ENCODE assay signal across 22 cellular contexts in genomic region chr3:65618599-65618998, GRCh38.
DNase-seq lines count a peak whose midpoint lies in the region; ATAC-seq, FAIRE-seq and TF ChIP-seq lines count a peak whose summit lies in the region.
"Had no signal": no experiment of that assay in that cellular context is flagged by ENCODE, and none has a peak within 500 bp of the region (broad histone marks: within the 10 kb centered on the region; RNA-seq: fewer than 3 reads in every experiment).

No MANE protein-coding gene starts in this region.

- peaks cover 6% of the 10 kb centered on the region for H3K36me3 Mint-ChIP-seq in Caco-2 (ENCODE audit: insufficient read depth, unreplicated experiment)
- H3K36me3 Mint-ChIP-seq: CD8-positive, alpha-beta T cell had no signal

- no peak overlapping the region for H2AK5ac ChIP-seq in mesenchymal stem cell (ENCODE audit: low read length, severe bottlenecking)

- no peak overlapping the region for H2BK120ac ChIP-seq in mesenchymal stem cell (ENCODE audit: low read depth, low read length)

- H2BK15ac ChIP-seq in mesenchymal stem cell (ENCODE audit: low read depth, poor library complexity, severe bottlenecking): no peak overlapping the region

- dilution Hi-C loops in endothelial cell of umbilical vein (cut with MboI; ENCODE audit: extremely low pct_ligation_motif_present, low sequenced_read_pairs): no loop called here

- H3K4me1 ChIP-seq in Caco-2 (peaks cover 14% of the 10 kb centered on the region), K562 (replicated peaks in 1 of 2; ENCODE audit: control insufficient read depth in 2 of 2, insufficient read depth in 2 of 2, low read length in 2 of 2) (peaks cover 4 to 40% of the 10 kb centered on the region in 2 experiments; a peak in 3 of 5 replicates), endothelial cell of umbilical vein (ENCODE audit: control insufficient read depth, extremely low read depth, insufficient read depth, low read length) (peaks cover 12% of the 10 kb centered on the region), mesenchymal stem cell (ENCODE audit: control insufficient read depth, insufficient read depth, low read depth, low read length) (no peaks in the 10 kb centered on the region)
- H3K4me1 ChIP-seq: A549 had no signal

- CTCF ChIA-PET in Caco-2 (lab: Charles Lee) (no interaction called here), K562 (lab: Yijun Ruan, JAX; ENCODE audit: low intra/inter-chr PET ratio) (no interaction called here), endothelial cell of umbilical vein (lab: Charles Lee) (no interaction called here)

- POLR2A ChIA-PET in Caco-2 (lab: Charles Lee) (no interaction called here), K562 (lab: Yijun Ruan, JAX) (no interaction called here), endothelial cell of umbilical vein (lab: Charles Lee) (interaction anchor here (0.6 kb wide), 1 partner anchor 14 kb away, joined by 3 read pairs; no protein-coding TSS in a partner anchor)

- ATAC-seq in K562: no peak
- ATAC-seq: A549; CD8-positive, alpha-beta T cell had no signal

- H2AFZ ChIP-seq in K562 (ENCODE audit: low read depth, low read length) (peak overlapping the region; percentile 88), endothelial cell of umbilical vein (ENCODE audit: low read depth, low read length) (no peak overlapping the region), mesenchymal stem cell (ENCODE audit: low read depth, low read length) (no peak overlapping the region)

- DNase-seq in Caco-2 (no peak), K562 (ENCODE audit: extremely low read depth in 1 of 4, low spot score in 3 of 4) (no peak), endothelial cell of umbilical vein (ENCODE audit: low read depth, low spot score) (no peak), mesenchymal stem cell (no peak), GF-D8 (lab: John Stamatoyannopoulos, UW) (no peak)
- DNase-seq: AML-193; CD4-positive, alpha-beta T cell; CD8-positive, alpha-beta T cell; DMS 273 treated with DMSO at 0.1 percent for 48 hours; DMS153; DMS53; DMS79; DND-41; EL; GDM1 had no signal

- no peak overlapping the region for H3K4ac ChIP-seq in mesenchymal stem cell (ENCODE audit: low read depth in 1 of 2, low read length in 2 of 2)

- H2BK5ac ChIP-seq in mesenchymal stem cell (ENCODE audit: low read depth, low read length, poor library complexity, severe bottlenecking): no peak overlapping the region

- H3K79me2 ChIP-seq in K562 (ENCODE audit: control insufficient read depth, insufficient read depth, low read length) (no peaks in the 10 kb centered on the region), endothelial cell of umbilical vein (ENCODE audit: control insufficient read depth, insufficient read depth, low read length) (no peaks in the 10 kb centered on the region)

- H3K9ac ChIP-seq in K562 (ENCODE audit: insufficient read depth in 1 of 2, low read depth in 2 of 2, low read length in 2 of 2): no peak overlapping the region
- H3K9ac ChIP-seq in endothelial cell of umbilical vein (replicated peaks; ENCODE audit: extremely low read depth, insufficient read depth, low read length): no peak overlapping the region
- H3K9ac ChIP-seq in mesenchymal stem cell (ENCODE audit: low read length): no peak overlapping the region
- H3K9ac ChIP-seq: BLaER1 treated with 17β-estradiol and CSF1 and Interleukin-3, amounts not matched to agents 10 nM and 100 nM had no signal

- H3K27me3 Mint-ChIP-seq in Caco-2 (ENCODE audit: insufficient read depth, unreplicated experiment): no peaks in the 10 kb centered on the region
- H3K27me3 Mint-ChIP-seq: B cell; CD4-positive, alpha-beta T cell had no signal

- 0% methylated on average over 1 of the region's 1 CpG for WGBS in K562 (ENCODE audit: insufficient coverage, low coverage, missing lambda C conversion rate)
- no CpG with 5 or more reads among the region's 1 CpG for WGBS in mesenchymal stem cell

- no peaks in the 10 kb centered on the region for H3K27me3 ChIP-seq in Caco-2 (replicated peaks; ENCODE audit: control insufficient read depth, insufficient read depth, low read length)
- H3K27me3 ChIP-seq in K562 (ENCODE audit: control insufficient read depth in 2 of 2, insufficient read depth in 2 of 2, low read length in 2 of 2): no peaks in the 10 kb centered on the region
- no peaks in the 10 kb centered on the region for H3K27me3 ChIP-seq in endothelial cell of umbilical vein (ENCODE audit: control insufficient read depth in 2 of 2, insufficient read depth in 2 of 2, low read length in 2 of 2)
- no peaks in the 10 kb centered on the region for H3K27me3 ChIP-seq in mesenchymal stem cell (ENCODE audit: control insufficient read depth in 1 of 2, insufficient read depth in 1 of 2, low read length in 2 of 2)
- H3K27me3 ChIP-seq: BLaER1 treated with 17β-estradiol and CSF1 and Interleukin-3, amounts not matched to agents 10 nM and 100 nM had no signal

- H3K27ac Mint-ChIP-seq in Caco-2 (ENCODE audit: unreplicated experiment): no peak overlapping the region
- H3K27ac Mint-ChIP-seq: B cell; CD4-positive, alpha-beta T cell; CD8-positive, alpha-beta T cell had no signal

- no peaks in the 10 kb centered on the region for H3K9me3 Mint-ChIP-seq in Caco-2 (ENCODE audit: unreplicated experiment)
- H3K9me3 Mint-ChIP-seq: CD8-positive, alpha-beta T cell had no signal

- H3K9me1 ChIP-seq in K562 (ENCODE audit: control insufficient read depth, insufficient read depth, low read length) (no peaks in the 10 kb centered on the region), endothelial cell of umbilical vein (replicated peaks; ENCODE audit: control insufficient read depth, extremely low read depth, insufficient read depth, low read length) (no peaks in the 10 kb centered on the region)

- H3K4me1 Mint-ChIP-seq in Caco-2 (ENCODE audit: low read depth, unreplicated experiment): peaks cover 29% of the 10 kb centered on the region
- H3K4me1 Mint-ChIP-seq: B cell had no signal

- H3K18ac ChIP-seq in mesenchymal stem cell (ENCODE audit: low read depth in 1 of 2, low read length in 2 of 2): no peak overlapping the region

- in situ Hi-C loops in K562 (cut with MboI): no loop called here

- no peaks in the 10 kb centered on the region for H3K9me3 ChIP-seq in Caco-2
- no peaks in the 10 kb centered on the region; the same call in 1 of the 2 replicates for H3K9me3 ChIP-seq in K562 (replicated peaks; ENCODE audit: control insufficient read depth, insufficient read depth, low read depth, low read length)
- no peaks in the 10 kb centered on the region for H3K9me3 ChIP-seq in endothelial cell of umbilical vein (replicated peaks; ENCODE audit: control insufficient read depth, insufficient read depth, low read length)
- H3K9me3 ChIP-seq in mesenchymal stem cell (ENCODE audit: control insufficient read depth, low read length): no peaks in the 10 kb centered on the region
- H3K9me3 ChIP-seq: A549 had no signal

- TF ChIP-seq CTCF in Caco-2 (IDR thresholded peaks at IDR 0.05; ENCODE audit: insufficient read depth in 1 of 2, low read depth in 1 of 2, low read length in 1 of 2, severe bottlenecking in 1 of 2, unreplicated experiment in 1 of 2): no peak
- no peak for TF ChIP-seq CTCF in K562 (IDR thresholded peaks at IDR 0.05 in 2 of 3, conservative IDR thresholded peaks at IDR 0.05 in 1 of 3; ENCODE audit: insufficient read depth in 2 of 3, low read depth in 1 of 3, low read length in 3 of 3)
- TF ChIP-seq CTCF in endothelial cell of umbilical vein (IDR thresholded peaks at IDR 0.05; ENCODE audit: extremely low read depth in 1 of 2, insufficient read depth in 1 of 2, low read depth in 1 of 2, low read length in 2 of 2): no peak

- TF ChIP-seq EP300 in K562 (IDR thresholded peaks at IDR 0.05; ENCODE audit: low read length): no peak

- no peak for TF ChIP-seq POLR2A in K562 (conservative IDR thresholded peaks at IDR 0.05)
- no peak for TF ChIP-seq POLR2A in endothelial cell of umbilical vein (IDR thresholded peaks at IDR 0.05; ENCODE audit: low read depth, low read length)

- no peak for TF ChIP-seq RAD21 in K562 (CRISPR knock-in tag; conservative IDR thresholded peaks at IDR 0.05 in 1 of 2, IDR thresholded peaks at IDR 0.05 in 1 of 2)

- intact Hi-C loops in Caco-2 (cut with micrococcal nuclease; ENCODE audit: unreplicated experiment): no loop called here
- intact Hi-C loops in K562 (cut with micrococcal nuclease): no loop called here
- intact Hi-C loops in endothelial cell of umbilical vein (cut with micrococcal nuclease): no loop called here

- FAIRE-seq in K562 (lab: Jason Lieb, UNC): no peak
- FAIRE-seq in endothelial cell of umbilical vein (lab: Jason Lieb, UNC): no peak
- FAIRE-seq: A549, GM12891, GM19239 had no signal

- H3K4me3 Mint-ChIP-seq in Caco-2 (ENCODE audit: unreplicated experiment): no peak overlapping the region
- H3K4me3 Mint-ChIP-seq: B cell; CD4-positive, alpha-beta T cell; CD8-positive, alpha-beta T cell had no signal

- BruUV-seq in Caco-2 (replicated peaks; lab: Mats Ljungman, UMichigan): TSS peak; percentile 8
- BruUV-seq in K562 (replicated peaks; lab: Mats Ljungman, UMichigan): no TSS peak
- BruUV-seq in endothelial cell of umbilical vein (replicated peaks; lab: Mats Ljungman, UMichigan): no TSS peak

- no peak overlapping the region for H2BK12ac ChIP-seq in mesenchymal stem cell (ENCODE audit: low read length in 2 of 2)

- peaks cover 2% of the 10 kb centered on the region for H3K79me1 ChIP-seq in mesenchymal stem cell (replicated peaks; ENCODE audit: low read length, poor library complexity, severe bottlenecking)

- H3K27ac ChIP-seq in K562 (ENCODE audit: extremely low read depth, low read depth, low read length) (peak overlapping the region; percentile 28; the same call in 1 of the 3 replicates), endothelial cell of umbilical vein (ENCODE audit: insufficient read depth, low read depth, low read length) (no peak overlapping the region), mesenchymal stem cell (ENCODE audit: low read length, poor library complexity, severe bottlenecking) (no peak overlapping the region)
- H3K27ac ChIP-seq: 22Rv1; A549; BLaER1 treated with 17β-estradiol and CSF1 and Interleukin-3, amounts not matched to agents 10 nM and 100 nM; C4-2B had no signal

- H3K36me3 ChIP-seq in Caco-2 (ENCODE audit: control insufficient read depth, insufficient read depth, low read length) (no peaks in the 10 kb centered on the region; the same call in 1 of the 2 replicates), K562 (ENCODE audit: control insufficient read depth, insufficient read depth, low read length) (no peaks in the 10 kb centered on the region), endothelial cell of umbilical vein (ENCODE audit: control insufficient read depth in 2 of 2, extremely low read depth in 1 of 2, insufficient read depth in 2 of 2, low read length in 2 of 2) (peaks cover 0 to 4% of the 10 kb centered on the region in 2 experiments), mesenchymal stem cell (ENCODE audit: control insufficient read depth in 1 of 2, insufficient read depth in 2 of 2, low read depth in 1 of 2, low read length in 2 of 2) (peaks cover 0 to 5% of the 10 kb centered on the region in 2 experiments)

- H3K23ac ChIP-seq in mesenchymal stem cell (ENCODE audit: low read length in 2 of 2): no peak overlapping the region

- no peaks in the 10 kb centered on the region for H4K20me1 ChIP-seq in K562 (replicated peaks; ENCODE audit: control insufficient read depth, insufficient read depth, low read length)
- no peaks in the 10 kb centered on the region for H4K20me1 ChIP-seq in endothelial cell of umbilical vein (replicated peaks; ENCODE audit: control insufficient read depth, extremely low read depth, insufficient read depth, low read length)
- H4K20me1 ChIP-seq: BLaER1 treated with 17β-estradiol and CSF1 and Interleukin-3, amounts not matched to agents 10 nM and 100 nM had no signal

- no peak overlapping the region for H4K8ac ChIP-seq in mesenchymal stem cell (ENCODE audit: low read length)

- H3K4me3 ChIP-seq in Caco-2 (ENCODE audit: low read depth, low read length) (no peak overlapping the region), K562 (no peak overlapping the region), endothelial cell of umbilical vein (replicated peaks in 1 of 3; ENCODE audit: insufficient read depth in 1 of 3, low read depth in 1 of 3, low read length in 3 of 3) (no peak overlapping the region), mesenchymal stem cell (ENCODE audit: insufficient read depth in 1 of 2, low read depth in 1 of 2, low read length in 2 of 2) (no peak overlapping the region)
- H3K4me3 ChIP-seq: A549; BLaER1 treated with 17β-estradiol and CSF1 and Interleukin-3, amounts not matched to agents 10 nM and 100 nM had no signal

- H3K4me2 ChIP-seq in K562 (ENCODE audit: insufficient read depth, low read length) (no peak overlapping the region), endothelial cell of umbilical vein (ENCODE audit: insufficient read depth, low read length) (no peak overlapping the region), mesenchymal stem cell (ENCODE audit: low read length, poor library complexity, severe bottlenecking) (no peak overlapping the region)
- H3K4me2 ChIP-seq: A549; BLaER1 treated with 17β-estradiol and CSF1 and Interleukin-3, amounts not matched to agents 10 nM and 100 nM had no signal

- H4K91ac ChIP-seq in mesenchymal stem cell (ENCODE audit: low read length): no peak overlapping the region

- no peak overlapping the region for H3K14ac ChIP-seq in mesenchymal stem cell (ENCODE audit: low read length in 2 of 2)
